ENCODE assay signal across 1 cellular context in the genomic region with DNA sequence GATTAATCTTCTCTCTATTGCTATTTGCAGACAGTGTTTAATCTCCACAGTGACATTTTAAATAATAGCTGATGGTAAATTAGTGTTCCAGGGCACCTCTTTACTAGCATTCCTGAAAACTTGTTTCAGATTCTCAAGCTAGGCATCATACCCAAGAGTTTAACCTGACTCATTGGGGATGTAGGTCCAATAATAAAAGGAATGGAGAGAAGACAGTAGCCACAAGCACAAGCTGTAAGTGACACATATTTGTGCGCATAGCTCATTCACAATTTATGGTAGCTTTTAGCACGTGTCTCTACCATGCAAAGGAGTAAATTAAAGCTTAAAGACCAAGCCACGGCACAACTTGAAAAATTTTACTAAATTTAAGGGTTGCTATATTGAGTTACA.
TF ChIP-seq lines count a peak whose summit lies in the region.

No MANE protein-coding gene starts in this region.

TF ChIP-seq in IMR-90, 13 proteins besides CTCF, POLR2A, EP300 and RAD21 (continued from another document):
- TF ChIP-seq USF2 (IDR thresholded peaks at IDR 0.05; ENCODE audit: low read depth, low read length), result no peak
- no peak for TF ChIP-seq MAZ (IDR thresholded peaks at IDR 0.05; ENCODE audit: borderline replicate concordance, low read depth, low read length)
